Comparison of ENCODE assay signal across 11 cellular contexts in genomic region chr19:40519352-40520322, GRCh38. TPM values are rescaled to one million over a fixed set of nuclear protein-coding genes. Genes with fewer than 3 reads are reported as not detected.
DNase-seq lines count a peak whose midpoint lies in the region; ATAC-seq, FAIRE-seq and TF ChIP-seq lines count a peak whose summit lies in the region.
"Had no signal": no experiment of that assay in that cellular context is flagged by ENCODE, and none has a peak within 500 bp of the region (broad histone marks: within the 10 kb centered on the region; RNA-seq: fewer than 3 reads in every experiment).

No MANE protein-coding gene starts in this region.

- no peak overlapping the region for H3K27ac Mint-ChIP-seq in astrocyte (ENCODE audit: unreplicated experiment)

- TF ChIP-seq CTCF in HCT116 (IDR thresholded peaks at IDR 0.05 in 2 of 3, conservative IDR thresholded peaks at IDR 0.05 in 1 of 3; ENCODE audit: borderline replicate concordance in 1 of 3, insufficient read depth in 1 of 3, low read depth in 2 of 3, low read length in 2 of 3) (peak in 2 of 3 experiments; percentile 11 to 15; a peak in 1 of 6 replicates), astrocyte (IDR thresholded peaks at IDR 0.05; ENCODE audit: insufficient read depth, low read depth, low read length) (no peak)

- H3K4me2 ChIP-seq in HCT116 (ENCODE audit: low read length) = no peak overlapping the region
- H3K4me2 ChIP-seq in astrocyte (ENCODE audit: low read length) = peak overlapping the region; percentile 15

- FAIRE-seq in astrocyte (lab: Jason Lieb, UNC) = no peak
- FAIRE-seq in GM12892 (lab: Jason Lieb, UNC) = no peak
- FAIRE-seq: endometrium had no signal

- H3K27me3 Mint-ChIP-seq in astrocyte (ENCODE audit: low read depth, unreplicated experiment) = peaks cover 61% of the 10 kb centered on the region

- CTCF ChIA-PET in HCT116 (lab: Charles Lee) = interaction anchor here (1.0 kb wide), 1 partner anchor 10 kb away, joined by 3 read pairs; no protein-coding TSS in a partner anchor

- H4K20me1 ChIP-seq in HCT116 (ENCODE audit: insufficient read depth) (no peaks in the 10 kb centered on the region), astrocyte (ENCODE audit: insufficient read depth, low read length) (no peaks in the 10 kb centered on the region)

- H3K9me2 ChIP-seq in HCT116 (ENCODE audit: insufficient read depth) = no peaks in the 10 kb centered on the region

- H3K9ac ChIP-seq in HCT116 (ENCODE audit: low read length) = no peak overlapping the region
- no peak overlapping the region for H3K9ac ChIP-seq in astrocyte (ENCODE audit: low read length)

- TF ChIP-seq RAD21 in HCT116 (IDR thresholded peaks at IDR 0.05; ENCODE audit: low read depth) = 0 out of 2 replicates have a peak, but pooled peaks have one; percentile 19

- RAD21 ChIA-PET in HCT116 (lab: Charles Lee; ENCODE audit: low non-redundant PET in 1 of 2, low total read pairs in 2 of 2, uncharacterized antibody in 2 of 2, unreplicated experiment in 2 of 2) = no interaction called here

- POLR2A ChIA-PET in HCT116 (lab: Charles Lee) = no interaction called here

- no peak overlapping the region for H2AFZ ChIP-seq in HCT116 (ENCODE audit: low read depth, low read length, poor library complexity, severe bottlenecking)
- no peak overlapping the region for H2AFZ ChIP-seq in astrocyte (ENCODE audit: low read depth, low read length)

- peaks cover 5% of the 10 kb centered on the region for H3K36me3 Mint-ChIP-seq in astrocyte (ENCODE audit: low read depth, unreplicated experiment)
- H3K36me3 Mint-ChIP-seq: naive thymus-derived CD8-positive, alpha-beta T cell had no signal

- TF ChIP-seq POLR2A in HCT116 (IDR thresholded peaks at IDR 0.05; ENCODE audit: borderline replicate concordance, extremely low read depth, insufficient read depth, insufficient read length) = no peak
- TF ChIP-seq POLR2A in GM12892 (IDR thresholded peaks at IDR 0.05; ENCODE audit: low read depth, low read length) = no peak

- no TSS peak for BruUV-seq in HCT116 (replicated peaks; lab: Mats Ljungman, UMichigan)

- H3K36me3 ChIP-seq in HCT116 (ENCODE audit: control insufficient read depth in 1 of 2, insufficient read depth in 2 of 2, low read length in 2 of 2) = no peaks in the 10 kb centered on the region
- no peaks in the 10 kb centered on the region for H3K36me3 ChIP-seq in astrocyte (ENCODE audit: insufficient read depth, low read length)

- DNase-seq in AG20443 (ENCODE audit: low spot score) (peak; percentile 49), HCT116 (ENCODE audit: low read depth, low spot score) (no peak), astrocyte (ENCODE audit: low read depth) (peak; percentile 14), left colon (peak in 1 of 2 donors; percentile 24), GM12892 (ENCODE audit: insufficient read length) (no peak), head of caudate nucleus (no peak), kidney glomerular epithelial cell (lab: John Stamatoyannopoulos, UW) (no peak)
- DNase-seq in stimulated activated CD4-positive, alpha-beta T cell treated with anti-CD3 and anti-CD28 coated beads, Interleukin-12 subunit alpha, Interleukin-12 subunit beta, amount 100 ng/mL, for 4 hours = no peak
- DNase-seq: naive thymus-derived CD8-positive, alpha-beta T cell had no signal

- no peak overlapping the region for H3K4me3 Mint-ChIP-seq in astrocyte (ENCODE audit: unreplicated experiment)
- H3K4me3 Mint-ChIP-seq: naive thymus-derived CD8-positive, alpha-beta T cell had no signal

- ATAC-seq in HCT116 (peak; percentile 63), left colon (peak; percentile 50)

- H3K4me1 ChIP-seq in HCT116 (ENCODE audit: control insufficient read depth in 1 of 2, insufficient read depth in 2 of 2, low read length in 2 of 2) (peaks cover 6 to 23% of the 10 kb centered on the region in 2 experiments), astrocyte (ENCODE audit: insufficient read depth, low read length) (no peaks in the 10 kb centered on the region)

- intact Hi-C loops in HCT116 (cut with micrococcal nuclease) = loop anchor here (5.0 to 10.0 kb wide), 3 partner anchors 78 to 375 kb away; no protein-coding TSS in a partner anchor
- intact Hi-C loops in left colon (cut with DNase I, micrococcal nuclease) = no loop called here
- intact Hi-C loops in head of caudate nucleus (cut with DNase I) = no loop called here

- no peak overlapping the region for H3K4me3 ChIP-seq in HCT116 (replicated peaks in 1 of 2; ENCODE audit: low read depth in 1 of 2, low read length in 2 of 2)
- H3K4me3 ChIP-seq in astrocyte (ENCODE audit: insufficient read depth, low read depth, low read length) = no peak overlapping the region

- H3K4me1 Mint-ChIP-seq in astrocyte (ENCODE audit: low read depth, unreplicated experiment) = no peaks in the 10 kb centered on the region

- H3K27me3 ChIP-seq in HCT116 (ENCODE audit: insufficient read depth, low read length) = no peaks in the 10 kb centered on the region
- peaks cover 27% of the 10 kb centered on the region for H3K27me3 ChIP-seq in astrocyte (ENCODE audit: insufficient read depth, low read length)

- H3K9me3 Mint-ChIP-seq in astrocyte (ENCODE audit: unreplicated experiment) = peaks cover 5% of the 10 kb centered on the region
- H3K9me3 Mint-ChIP-seq: naive thymus-derived CD8-positive, alpha-beta T cell had no signal

- H3K79me2 ChIP-seq in HCT116 (ENCODE audit: insufficient read depth, low read length) (no peaks in the 10 kb centered on the region), astrocyte (ENCODE audit: insufficient read depth, low read length) (no peaks in the 10 kb centered on the region)

- H3K9me3 ChIP-seq in HCT116 (ENCODE audit: control insufficient read depth in 1 of 2, insufficient read depth in 1 of 2, low read depth in 1 of 2, low read length in 2 of 2) = no peaks in the 10 kb centered on the region
- no peaks in the 10 kb centered on the region for H3K9me3 ChIP-seq in astrocyte (ENCODE audit: insufficient read depth, low read depth, low read length)

- no peak overlapping the region for H3K27ac ChIP-seq in HCT116 (ENCODE audit: low read depth, low read length)
- no peak overlapping the region for H3K27ac ChIP-seq in astrocyte (ENCODE audit: low read depth, low read length)

TF ChIP-seq in HCT116, 20 proteins besides CTCF, POLR2A, EP300 and RAD21:
- TF ChIP-seq JUND (IDR thresholded peaks at IDR 0.05) = no peak
- TF ChIP-seq MAX (IDR thresholded peaks at IDR 0.05) = peak; percentile 76
- TF ChIP-seq EZH2phosphoT487 (IDR thresholded peaks at IDR 0.05; ENCODE audit: borderline replicate concordance) = no peak
- no peak for TF ChIP-seq ZNF274 (IDR thresholded peaks at IDR 0.05; ENCODE audit: low read depth, low read length)
- TF ChIP-seq ZFX (IDR thresholded peaks at IDR 0.05) = no peak
- TF ChIP-seq ZBTB33 (IDR thresholded peaks at IDR 0.05; ENCODE audit: extremely low read depth, insufficient replicate concordance, low read length) = no peak
- no peak for TF ChIP-seq TCF7L2 (IDR thresholded peaks at IDR 0.05; ENCODE audit: borderline replicate concordance, extremely low read depth, insufficient read depth, insufficient read length)
- TF ChIP-seq SP1 (IDR thresholded peaks at IDR 0.05; ENCODE audit: low read depth) = no peak

RNA-seq across cellular contexts. Expression of gene SPTBN4, which starts 52.8 kb away (rescaled TPM):
- total RNA-seq in HCT116 (2021; ENCODE audit: unreplicated experiment) (4.6 TPM), astrocyte (0.41 and 0.53 TPM in 2 replicates), left colon (1 to 10 TPM in 1 of 2 donors, under 1 TPM in 1; 0.15 to 1.2 TPM)
- polyA plus RNA-seq in HCT116 (2012) = 4.4 and 5.6 TPM in 2 replicates
- polyA plus RNA-seq in GM12892 (2012; ENCODE audit: missing spikeins) = 3.5 TPM
- total RNA-seq: HT1080 had no signal

RNA-seq across cellular contexts. Expression of gene BLVRB, which starts 54.1 kb away (rescaled TPM):
- total RNA-seq in HCT116 (2021; ENCODE audit: unreplicated experiment) (113 TPM), astrocyte (27.1 and 32.7 TPM in 2 replicates), left colon (10 to 100 TPM; 77.4 to 79.6 TPM)
- 330 and 425 TPM in 2 replicates for polyA plus RNA-seq in HCT116 (2012)
- polyA plus RNA-seq in GM12892 (2012; ENCODE audit: missing spikeins) = 26.2 TPM

RNA-seq across cellular contexts. Expression of gene SHKBP1, which starts 57.0 kb away (rescaled TPM):
- total RNA-seq in HCT116 (2021; ENCODE audit: unreplicated experiment) (97.4 TPM), astrocyte (56.3 and 60.4 TPM in 2 replicates), left colon (10 to 100 TPM; 64.1 to 64.3 TPM)
- polyA plus RNA-seq in HCT116 (2012) = 95.7 and 104 TPM in 2 replicates
- 38.2 TPM for polyA plus RNA-seq in GM12892 (2012; ENCODE audit: missing spikeins)

Comparison
In these comparisons a context has a peak if more than half of its experiments do, and no peak if none do; other contexts are left out.
1. DNase-seq: peak in AG20443 (single experiment) and astrocyte (single experiment); none in HCT116 (single experiment), GM12892 (single experiment), head of caudate nucleus (0 of 42), kidney glomerular epithelial cell (single experiment) and stimulated activated CD4-positive, alpha-beta T cell treated with anti-CD3 and anti-CD28 coated beads, Interleukin-12 subunit alpha, Interleukin-12 subunit beta, amount 100 ng/mL, for 4 hours (single experiment).